ENCODE assay signal across 8 cellular contexts in genomic region chr6:35669441-35669776, GRCh38. TPM values are rescaled to one million over a fixed set of nuclear protein-coding genes. Genes with fewer than 3 reads are reported as not detected.
DNase-seq lines count a peak whose midpoint lies in the region; ATAC-seq and TF ChIP-seq lines count a peak whose summit lies in the region.

No MANE protein-coding gene starts in this region.

- H3K4me3 ChIP-seq in AG10803 (ENCODE audit: low read length) = peak overlapping the region; percentile 4; the same call in 1 of the 2 replicates

- H3K27ac Mint-ChIP-seq in activated CD8-positive, alpha-beta T cell treated with anti-CD3 and anti-CD28 coated beads, Interleukin-2, amount 10 ng/mL, durations not matched to agents 7 days and 5 days = peak overlapping the region; percentile 72

- DNase-seq in AG10803 (ENCODE audit: low read depth) (no peak), H4 (ENCODE audit: low spot score) (peak; percentile 20), left colon (no peak), NCI-H2107 (lab: John Stamatoyannopoulos, UW) (no peak), NCI-H2029 (lab: John Stamatoyannopoulos, UW) (no peak)
- DNase-seq in activated CD8-positive, alpha-beta T cell treated with anti-CD3 and anti-CD28 coated beads, Interleukin-2, amount 10 ng/mL, durations not matched to agents 7 days and 5 days = no peak

- H3K27me3 Mint-ChIP-seq in activated CD8-positive, alpha-beta T cell treated with anti-CD3 and anti-CD28 coated beads, Interleukin-2, amount 10 ng/mL, durations not matched to agents 7 days and 5 days (ENCODE audit: low read depth) = no peaks in the 10 kb centered on the region

- H3K4me3 Mint-ChIP-seq in activated CD8-positive, alpha-beta T cell treated with anti-CD3 and anti-CD28 coated beads, Interleukin-2, amount 10 ng/mL, durations not matched to agents 7 days and 5 days = peak overlapping the region; percentile 71

- no peaks in the 10 kb centered on the region for H3K9me3 Mint-ChIP-seq in activated CD8-positive, alpha-beta T cell treated with anti-CD3 and anti-CD28 coated beads, Interleukin-2, amount 10 ng/mL, durations not matched to agents 7 days and 5 days (ENCODE audit: insufficient read depth)

- intact Hi-C loops in left colon (cut with DNase I, micrococcal nuclease) = no loop called here

- ATAC-seq in activated CD8-positive, alpha-beta T cell treated with anti-CD3 and anti-CD28 coated beads, Interleukin-2, amount 10 ng/mL, durations not matched to agents 7 days and 5 days = peak; percentile 72
- ATAC-seq in left colon (peak; percentile 91), HG03432 (IDR thresholded peaks at IDR 0.05; ENCODE audit: unreplicated experiment) (no peak), GM18861 (IDR thresholded peaks at IDR 0.05; ENCODE audit: unreplicated experiment) (no peak)

- H3K4me1 Mint-ChIP-seq in activated CD8-positive, alpha-beta T cell treated with anti-CD3 and anti-CD28 coated beads, Interleukin-2, amount 10 ng/mL, durations not matched to agents 7 days and 5 days (ENCODE audit: low read depth) = peaks cover 58% of the 10 kb centered on the region

- TF ChIP-seq CTCF in AG10803 (conservative IDR thresholded peaks at IDR 0.05; ENCODE audit: low read length) = no peak

- CTCF ChIA-PET in activated CD8-positive, alpha-beta T cell treated with anti-CD3 and anti-CD28 coated beads, Interleukin-2, amount 10 ng/mL, durations not matched to agents 7 days and 5 days (lab: Charles Lee) = interaction anchor here (1.0 to 6.4 kb wide), 15 partner anchors 8 to 146 kb away, joined by 3 to 72 read pairs (median 6); partner anchors contain the start of gene ARMC12

- POLR2A ChIA-PET in activated CD8-positive, alpha-beta T cell treated with anti-CD3 and anti-CD28 coated beads, Interleukin-2, amount 10 ng/mL, durations not matched to agents 7 days and 5 days (lab: Charles Lee) = interaction anchor here (0.6 to 1.7 kb wide), 7 partner anchors 15 to 88 kb away, joined by 3 to 10 read pairs (median 5); no protein-coding TSS in a partner anchor

- peaks cover 11% of the 10 kb centered on the region for H3K36me3 Mint-ChIP-seq in activated CD8-positive, alpha-beta T cell treated with anti-CD3 and anti-CD28 coated beads, Interleukin-2, amount 10 ng/mL, durations not matched to agents 7 days and 5 days (ENCODE audit: low read depth)

RNA-seq across cellular contexts. Expression of gene FKBP5, which starts 19.3 kb away (rescaled TPM):
- 2.0 and 3.4 TPM in 2 replicates for total RNA-seq in H4 (2014; rRNA removed; shearing (Covaris generic))
- 10 to 100 TPM; 78.7 to 79.5 TPM for total RNA-seq in activated CD8-positive, alpha-beta T cell treated with anti-CD3 and anti-CD28 coated beads, Interleukin-2, amount 10 ng/mL, durations not matched to agents 7 days and 5 days
- 100 to 1,000 TPM in 1 of 2 donors, 10 to 100 TPM in 1; 40.3 to 252 TPM for total RNA-seq in left colon

Comparison
In these comparisons a context has a peak if more than half of its experiments do, and no peak if none do; other contexts are left out.
1. ATAC-seq: peak in activated CD8-positive, alpha-beta T cell treated with anti-CD3 and anti-CD28 coated beads, Interleukin-2, amount 10 ng/mL, durations not matched to agents 7 days and 5 days (single experiment) and left colon (single experiment); none in HG03432 (single experiment) and GM18861 (single experiment).